In the genomic region with DNA sequence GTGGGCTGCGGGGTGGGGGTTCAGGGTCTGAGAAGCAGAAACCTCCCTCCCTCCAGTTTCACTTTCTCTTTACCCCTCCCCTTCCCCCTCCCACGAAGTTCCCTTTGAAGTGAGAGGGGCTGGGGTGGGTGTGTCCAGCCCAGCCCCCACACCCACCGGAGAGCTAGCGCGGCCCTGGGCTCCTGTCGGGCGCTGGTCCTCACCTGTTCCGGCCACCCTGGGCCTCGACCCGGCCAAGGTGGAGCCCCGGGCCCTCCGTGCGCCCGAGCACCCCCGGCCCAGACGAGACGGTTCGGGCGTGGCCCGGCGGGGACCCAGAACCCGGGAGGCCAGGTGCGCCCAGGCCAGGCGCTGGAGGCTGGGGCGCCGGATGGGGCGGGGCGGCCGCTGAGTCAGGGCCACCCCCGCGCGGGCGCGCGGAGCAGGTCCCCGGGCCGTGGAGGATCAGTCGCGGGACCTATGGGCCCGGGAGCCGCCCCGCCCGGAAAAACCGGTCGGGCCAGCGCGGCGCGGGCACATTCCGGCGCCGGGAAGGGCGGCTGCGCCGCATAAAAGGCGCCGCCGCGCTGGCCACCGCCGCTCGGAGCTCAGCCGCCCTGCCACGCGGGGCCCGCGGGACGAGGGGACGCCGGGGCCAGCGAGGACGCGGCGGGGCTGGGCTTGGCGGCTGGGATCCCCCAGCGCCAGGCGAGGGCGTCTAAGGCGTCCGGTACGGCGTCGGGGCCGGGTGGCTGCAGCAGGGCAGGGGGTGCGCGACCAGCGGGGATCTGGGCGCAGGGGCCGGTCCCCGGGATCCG, we compare ENCODE assay signal across 1 cellular context.
TF ChIP-seq lines count a peak whose summit lies in the region.

No MANE protein-coding gene starts in this region.

TF ChIP-seq in H1, 55 proteins besides CTCF, POLR2A, EP300 and RAD21 (continued from another document):
- peak; percentile 67 for TF ChIP-seq KDM4A (IDR thresholded peaks at IDR 0.05; ENCODE audit: low read depth, low read length, severe bottlenecking)
- TF ChIP-seq HDAC2 (IDR thresholded peaks at IDR 0.05; ENCODE audit: borderline replicate concordance in 1 of 2, low read depth in 2 of 2, low read length in 2 of 2), result no peak
- TF ChIP-seq GABPA (IDR thresholded peaks at IDR 0.05; ENCODE audit: borderline replicate concordance, insufficient read depth, low read length), result peak; percentile 36; the same call in 1 of the 2 replicates
